ENCODE assay signal across 18 cellular contexts in genomic region chr1:244089561-244089960, GRCh38. TPM values are rescaled to one million over a fixed set of nuclear protein-coding genes. Genes with fewer than 3 reads are reported as not detected.
DNase-seq lines count a peak whose midpoint lies in the region; ATAC-seq, FAIRE-seq and TF ChIP-seq lines count a peak whose summit lies in the region.
"Had no signal": no experiment of that assay in that cellular context is flagged by ENCODE, and none has a peak within 500 bp of the region (broad histone marks: within the 10 kb centered on the region; RNA-seq: fewer than 3 reads in every experiment).

No MANE protein-coding gene starts in this region.

- H3K9me3 ChIP-seq in HEK293 (ENCODE audit: control insufficient read depth, insufficient read depth, low read depth, low read length) (no peaks in the 10 kb centered on the region), kidney (ENCODE audit: control insufficient read depth in 1 of 2, low read length in 2 of 2) (no peaks in the 10 kb centered on the region)

- intact Hi-C loops in kidney (cut with DNase I): no loop called here

- H3K27ac ChIP-seq in HEK293 (ENCODE audit: extremely low read depth, low read depth, low read length) (no peak overlapping the region), kidney (ENCODE audit: low read depth in 2 of 2, low read length in 2 of 2) (peak overlapping the region; percentile 15 to 28)
- H3K27ac ChIP-seq: BLaER1 treated with 17β-estradiol and CSF1 and Interleukin-3, amounts not matched to agents 10 nM and 100 nM had no signal

- TF ChIP-seq CTCF in HEK293 (tag by site-specific recombination; IDR thresholded peaks at IDR 0.05): no peak
- TF ChIP-seq CTCF in kidney (IDR thresholded peaks at IDR 0.05; ENCODE audit: borderline replicate concordance, extremely low read depth, insufficient read depth): no peak
- no peak for TF ChIP-seq CTCF in progenitor cell of endocrine pancreas (IDR thresholded peaks at IDR 0.05; ENCODE audit: unreplicated experiment)

- H3K4me3 Mint-ChIP-seq in progenitor cell of endocrine pancreas (ENCODE audit: low read depth): peak overlapping the region; percentile 4
- H3K4me3 Mint-ChIP-seq: CD8-positive, alpha-beta T cell had no signal

- peaks cover 22% of the 10 kb centered on the region for H3K27me3 Mint-ChIP-seq in progenitor cell of endocrine pancreas

- H3K27ac Mint-ChIP-seq in progenitor cell of endocrine pancreas: no peak overlapping the region
- H3K27ac Mint-ChIP-seq: CD8-positive, alpha-beta T cell had no signal

- no peaks in the 10 kb centered on the region for H3K36me3 Mint-ChIP-seq in progenitor cell of endocrine pancreas (ENCODE audit: insufficient read depth)
- H3K36me3 Mint-ChIP-seq: CD8-positive, alpha-beta T cell had no signal

- no peaks in the 10 kb centered on the region for H3K4me1 ChIP-seq in HEK293 (ENCODE audit: control insufficient read depth, insufficient read depth, low read length)
- peaks cover 2 to 13% of the 10 kb centered on the region in 2 donors for H3K4me1 ChIP-seq in kidney (ENCODE audit: control insufficient read depth in 1 of 2, insufficient read depth in 1 of 2, low read depth in 1 of 2, low read length in 2 of 2)

- POLR2A ChIA-PET in HEK293 (lab: Yijun Ruan, JAX): interaction anchor here (0.5 to 1.0 kb wide), 2 partner anchors 14 to 150 kb away, joined by 3 to 4 read pairs; no protein-coding TSS in a partner anchor

- no peak overlapping the region for H3K4me3 ChIP-seq in HEK293 (ENCODE audit: low read depth, low read length)
- peak overlapping the region; percentile 3 to 16 for H3K4me3 ChIP-seq in kidney (ENCODE audit: low read length in 2 of 2)
- H3K4me3 ChIP-seq: BLaER1 treated with 17β-estradiol and CSF1 and Interleukin-3, amounts not matched to agents 10 nM and 100 nM had no signal

- H3K36me3 ChIP-seq in HEK293 (ENCODE audit: control insufficient read depth in 2 of 2, insufficient read depth in 1 of 2, low read length in 2 of 2): no peaks in the 10 kb centered on the region
- no peaks in the 10 kb centered on the region for H3K36me3 ChIP-seq in kidney (ENCODE audit: control insufficient read depth in 1 of 2, insufficient read depth in 2 of 2, low read length in 2 of 2)
- H3K36me3 ChIP-seq: BLaER1 treated with 17β-estradiol and CSF1 and Interleukin-3, amounts not matched to agents 10 nM and 100 nM had no signal

- CTCF ChIA-PET in HEK293 (lab: Yijun Ruan, JAX): interaction anchor here (0.7 kb wide), 1 partner anchor 19 kb away, joined by 3 read pairs; no protein-coding TSS in a partner anchor

- peaks cover 14% of the 10 kb centered on the region for H3K4me1 Mint-ChIP-seq in progenitor cell of endocrine pancreas (ENCODE audit: low read depth)

- no peak overlapping the region for H3K9ac ChIP-seq in kidney (ENCODE audit: low read length in 2 of 2)
- H3K9ac ChIP-seq: BLaER1 treated with 17β-estradiol and CSF1 and Interleukin-3, amounts not matched to agents 10 nM and 100 nM had no signal

- ATAC-seq in HG03342 (IDR thresholded peaks at IDR 0.05; ENCODE audit: unreplicated experiment): no peak
- ATAC-seq: CD8-positive, alpha-beta T cell had no signal

- no peaks in the 10 kb centered on the region for H3K9me3 Mint-ChIP-seq in progenitor cell of endocrine pancreas (ENCODE audit: low read depth)
- H3K9me3 Mint-ChIP-seq: CD8-positive, alpha-beta T cell had no signal

- DNase-seq in SK-N-DZ (ENCODE audit: low spot score): peak; percentile 45
- DNase-seq in kidney: no peak
- no peak for DNase-seq in progenitor cell of endocrine pancreas (ENCODE audit: low spot score, unreplicated experiment)
- no peak for DNase-seq in amygdala (lab: John Stamatoyannopoulos, UW)
- no peak for DNase-seq in HCEC 1CT
- DNase-seq: CD8-positive, alpha-beta T cell; DMS79; H7; NCI-H1105; NCI-H2227 treated with DMSO at 0.1 percent for 48 hours; NCI-H524; NCI-H82; OCI-M1; SHP77 treated with DMSO at 0.1 percent for 48 hours had no signal

- FAIRE-seq in kidney (lab: Jason Lieb, UNC): no peak
- FAIRE-seq: D721Med had no signal

TF ChIP-seq in HEK293, 187 proteins besides CTCF, POLR2A, EP300 and RAD21:
- TF ChIP-seq TRIM28 (IDR thresholded peaks at IDR 0.05; ENCODE audit: borderline replicate concordance, low read length): 0 out of 2 replicates have a peak, but pooled peaks have one; percentile 47
- TF ChIP-seq ZSCAN5A (tag by site-specific recombination; IDR thresholded peaks at IDR 0.05): no peak
- TF ChIP-seq ZNF843 (tag by site-specific recombination; IDR thresholded peaks at IDR 0.05): 0 out of 2 replicates have a peak, but pooled peaks have one; percentile 22
- TF ChIP-seq KLF17 (tag by site-specific recombination; IDR thresholded peaks at IDR 0.05): no peak
- 0 out of 2 replicates have a peak, but pooled peaks have one; percentile 17 for TF ChIP-seq ZNF335 (tag by site-specific recombination; conservative IDR thresholded peaks at IDR 0.05)
- no peak for TF ChIP-seq ZNF175 (tag by site-specific recombination; IDR thresholded peaks at IDR 0.05)
- no peak for TF ChIP-seq ZNF280C (tag by site-specific recombination; IDR thresholded peaks at IDR 0.05)
- no peak for TF ChIP-seq ZNF791 (tag by site-specific recombination; IDR thresholded peaks at IDR 0.05)
- no peak for TF ChIP-seq ELK4 (IDR thresholded peaks at IDR 0.05; ENCODE audit: borderline replicate concordance, low read depth, low read length)
- no peak for TF ChIP-seq ZNF561 (tag by site-specific recombination; IDR thresholded peaks at IDR 0.05; ENCODE audit: borderline replicate concordance)
- no peak for TF ChIP-seq ZNF24 (tag by site-specific recombination; IDR thresholded peaks at IDR 0.05)
- TF ChIP-seq ZNF521 (tag by site-specific recombination; IDR thresholded peaks at IDR 0.05): no peak
- peak; percentile 51 for TF ChIP-seq FEZF1 (tag by site-specific recombination; IDR thresholded peaks at IDR 0.05)
- TF ChIP-seq ZNF600 (tag by site-specific recombination; IDR thresholded peaks at IDR 0.05): no peak
- TF ChIP-seq ZNF292 (tag by site-specific recombination; IDR thresholded peaks at IDR 0.05; ENCODE audit: borderline replicate concordance, low read depth): no peak
- no peak for TF ChIP-seq PRDM1 (tag by site-specific recombination; IDR thresholded peaks at IDR 0.05)

RNA-seq across cellular contexts. Expression of gene ZBTB18, which starts 38.5 kb away (rescaled TPM):
- polyA plus RNA-seq in SK-N-DZ (2014; cell fraction: cytosol; rRNA removed): 55.1 and 57.2 TPM in 2 replicates
- polyA plus RNA-seq in SK-N-DZ (2014; cell fraction: nucleus; rRNA removed): 83.0 and 125 TPM in 2 replicates
- total RNA-seq in kidney (19.8 TPM), progenitor cell of endocrine pancreas (28.8 and 32.3 TPM in 2 replicates)
- 9.0 TPM for polyA plus RNA-seq in kidney (ENCODE audit: insufficient read depth, low read depth, low replicate concordance)
